ENCODE assay signal across 8 cellular contexts in genomic region chr10:10911471-10911921, GRCh38.
DNase-seq lines count a peak whose midpoint lies in the region; ATAC-seq, FAIRE-seq and TF ChIP-seq lines count a peak whose summit lies in the region.

No MANE protein-coding gene starts in this region.

- H2BK20ac ChIP-seq in H1 (ENCODE audit: low read length) = no peak overlapping the region

- H2BK5ac ChIP-seq in H1 (ENCODE audit: low read depth, low read length) (no peak overlapping the region), mesendoderm (ENCODE audit: low read length) (no peak overlapping the region)

- no peak overlapping the region for H3K14ac ChIP-seq in H1 (ENCODE audit: insufficient read length)

- H4K91ac ChIP-seq in H1 (replicated peaks; ENCODE audit: insufficient read length, low read length) = no peak overlapping the region

- peaks cover 0 to 4% (median 0%) of the 10 kb centered on the region in 4 experiments; a peak in 1 of 7 replicates for H3K4me1 ChIP-seq in H1 (replicated peaks in 1 of 4; ENCODE audit: control insufficient read depth in 3 of 4, insufficient read depth in 4 of 4, low read length in 3 of 4)
- H3K4me1 ChIP-seq in mesendoderm (ENCODE audit: control insufficient read depth, low read depth, low read length) = no peaks in the 10 kb centered on the region
- peaks cover 0 to 34% (median 21%) of the 10 kb centered on the region in 4 donors for H3K4me1 ChIP-seq in tibial artery

- no peak overlapping the region for H3K4me3 ChIP-seq in H1 (ENCODE audit: extremely low read depth in 1 of 4, insufficient read depth in 2 of 4, low read depth in 3 of 4, low read length in 4 of 4)
- H3K4me3 ChIP-seq in mesendoderm (ENCODE audit: low read length) = no peak overlapping the region
- H3K4me3 ChIP-seq in tibial artery = peak overlapping the region; percentile 35 to 39

- H3K23ac ChIP-seq in H1 (ENCODE audit: insufficient read length) (no peak overlapping the region), mesendoderm (ENCODE audit: low read length) (no peak overlapping the region)

- H3K9me3 ChIP-seq in H1 (ENCODE audit: insufficient read depth in 2 of 2, low read depth in 1 of 2, low read length in 1 of 2) (no peaks in the 10 kb centered on the region), tibial artery (no peaks in the 10 kb centered on the region)

- H3K79me1 ChIP-seq in H1 (ENCODE audit: low read depth, low read length) (no peaks in the 10 kb centered on the region), mesendoderm (ENCODE audit: low read length) (no peaks in the 10 kb centered on the region)

- POLR2A ChIA-PET in H1 (lab: Charles Lee; ENCODE audit: partially characterized antibody) = no interaction called here

- H2AFZ ChIP-seq in H1 (ENCODE audit: low read length) = peak overlapping the region; percentile 65

- H3K4me2 ChIP-seq in H1 (ENCODE audit: insufficient read depth in 1 of 2, low read depth in 2 of 2, low read length in 2 of 2) = no peak overlapping the region; a peak in 1 of 4 replicates
- no peak overlapping the region for H3K4me2 ChIP-seq in mesendoderm (ENCODE audit: low read length)

- TF ChIP-seq POLR2A in H1 (IDR thresholded peaks at IDR 0.05; ENCODE audit: control extremely low read depth in 1 of 2, low read depth in 2 of 2, low read length in 2 of 2) = no peak

- H2BK120ac ChIP-seq in H1 (replicated peaks; ENCODE audit: low read depth, low read length) (no peak overlapping the region), mesendoderm (ENCODE audit: low read depth, low read length) (no peak overlapping the region)

- H2AK5ac ChIP-seq in H1 (ENCODE audit: low read depth, low read length) = no peak overlapping the region
- no peak overlapping the region for H2AK5ac ChIP-seq in mesendoderm (ENCODE audit: low read length)

- H3K4ac ChIP-seq in H1 (replicated peaks; ENCODE audit: insufficient read length, low read depth, low read length) (no peak overlapping the region), mesendoderm (ENCODE audit: low read depth, low read length) (no peak overlapping the region)

- ATAC-seq in GM19035 (IDR thresholded peaks at IDR 0.05; ENCODE audit: unreplicated experiment) = no peak

- intact Hi-C loops in tibial artery (cut with DNase I; ENCODE audit: low total_unique reads) = no loop called here

- 66% methylated on average over 17 of the region's 17 CpGs; no CpG with 5 or more reads in 1 of the 2 experiments for WGBS in H1 (ENCODE audit: extremely low coverage in 1 of 2, insufficient coverage in 1 of 2, insufficient read length in 1 of 2, insufficient replicate concordance in 2 of 2, low coverage in 1 of 2, low lambda C conversion rate in 2 of 2, missing lambda C conversion rate in 1 of 2), 2 experiments
- no CpG with 5 or more reads among the region's 17 CpGs for WGBS in mesendoderm (ENCODE audit: extremely low coverage, insufficient coverage, low lambda C conversion rate)

- no peak overlapping the region for H3K27ac ChIP-seq in H1 (ENCODE audit: low read depth, low read length)
- no peak overlapping the region for H3K27ac ChIP-seq in mesendoderm (ENCODE audit: low read depth, low read length)
- peak overlapping the region; percentile 54 to 69 for H3K27ac ChIP-seq in tibial artery

- no peak overlapping the region for H3K18ac ChIP-seq in H1 (ENCODE audit: extremely low read depth, low read length)
- no peak overlapping the region for H3K18ac ChIP-seq in mesendoderm (ENCODE audit: low read length)

- TF ChIP-seq RAD21 in H1 (IDR thresholded peaks at IDR 0.05 in 1 of 2, conservative IDR thresholded peaks at IDR 0.05 in 1 of 2; ENCODE audit: low read depth in 2 of 2, low read length in 2 of 2) = no peak

- no peak overlapping the region for H2BK15ac ChIP-seq in H1 (ENCODE audit: low read length)
- no peak overlapping the region for H2BK15ac ChIP-seq in mesendoderm (replicated peaks; ENCODE audit: low read depth)

- H3K36me3 ChIP-seq in H1 (ENCODE audit: control insufficient read depth in 2 of 4, insufficient read depth in 4 of 4, low read length in 3 of 4) (no peaks in the 10 kb centered on the region), mesendoderm (ENCODE audit: control insufficient read depth, insufficient read depth, low read length) (no peaks in the 10 kb centered on the region), tibial artery (no peaks in the 10 kb centered on the region)

- no peaks in the 10 kb centered on the region for H3K27me3 ChIP-seq in H1 (replicated peaks in 1 of 4; ENCODE audit: control insufficient read depth in 3 of 4, extremely low read depth in 1 of 4, insufficient read depth in 3 of 4, low read length in 3 of 4)
- H3K27me3 ChIP-seq in mesendoderm (ENCODE audit: insufficient read depth, low read length, poor library complexity) = no peaks in the 10 kb centered on the region
- H3K27me3 ChIP-seq in tibial artery = no peaks in the 10 kb centered on the region

- H3K23me2 ChIP-seq in H1 (ENCODE audit: low read depth, low read length) = no peaks in the 10 kb centered on the region

- CTCF ChIA-PET in H1 (lab: Charles Lee; ENCODE audit: partially characterized antibody) = no interaction called here

- no peaks in the 10 kb centered on the region for H4K20me1 ChIP-seq in H1 (replicated peaks in 1 of 2; ENCODE audit: control insufficient read depth in 1 of 2, insufficient read depth in 2 of 2, low read length in 2 of 2)

- H4K5ac ChIP-seq in H1 (ENCODE audit: insufficient read length, low read depth, low read length) (no peak overlapping the region), mesendoderm (ENCODE audit: low read length) (no peak overlapping the region)

- TF ChIP-seq EP300 in H1 (IDR thresholded peaks at IDR 0.05; ENCODE audit: borderline replicate concordance in 1 of 2, low read depth in 2 of 2, low read length in 2 of 2) = no peak

- DNase-seq in M059J (ENCODE audit: low read depth) = peak; percentile 62
- DNase-seq in H1 (ENCODE audit: low read depth in 1 of 2, low spot score in 2 of 2) = peak in 1 of 2 experiments; percentile 17
- DNase-seq in mesendoderm = peak; percentile 80
- DNase-seq in tibial artery = peak; percentile 77 to 84
- DNase-seq in activated T-cell treated with anti-CD3 and anti-CD28 coated beads, Interleukin-2, amount 50 U/mL, for 1 hour = no peak
- DNase-seq in NCI-H187 treated with DMSO at 0.1 percent for 48 hours (lab: John Stamatoyannopoulos, UW) = no peak
- no peak for DNase-seq in 8988T

- TF ChIP-seq CTCF in H1 (IDR thresholded peaks at IDR 0.05; ENCODE audit: control extremely low read depth in 1 of 3, insufficient read depth in 1 of 3, low read depth in 1 of 3, low read length in 3 of 3) (no peak), tibial artery (IDR thresholded peaks at IDR 0.05) (no peak)

- no peak overlapping the region for H2BK12ac ChIP-seq in H1 (ENCODE audit: low read depth, low read length)

- H4K8ac ChIP-seq in H1 (ENCODE audit: extremely low read depth, insufficient read depth, low read length) (no peak overlapping the region), mesendoderm (ENCODE audit: low read depth, low read length) (no peak overlapping the region)

- no peak for FAIRE-seq in H1 (lab: Jason Lieb, UNC)

- no peak overlapping the region for H3K56ac ChIP-seq in H1 (replicated peaks; ENCODE audit: insufficient read length, low read depth, low read length)
- no peak overlapping the region for H3K56ac ChIP-seq in mesendoderm (ENCODE audit: low read length)

- H3K79me2 ChIP-seq in H1 (ENCODE audit: control insufficient read depth in 1 of 2, insufficient read depth in 2 of 2, low read length in 2 of 2) = no peaks in the 10 kb centered on the region
- H3K79me2 ChIP-seq in mesendoderm (ENCODE audit: control insufficient read depth, insufficient read depth, low read length) = no peaks in the 10 kb centered on the region

- H3K9ac ChIP-seq in H1 (replicated peaks in 1 of 4; ENCODE audit: extremely low read depth in 1 of 4, low read depth in 3 of 4, low read length in 3 of 4) (no peak overlapping the region), mesendoderm (ENCODE audit: low read length) (no peak overlapping the region)

TF ChIP-seq in H1, 55 proteins besides CTCF, POLR2A, EP300 and RAD21:
- TF ChIP-seq RXRA (IDR thresholded peaks at IDR 0.05; ENCODE audit: insufficient read depth, low read depth, low read length) (no peak), TEAD4 (IDR thresholded peaks at IDR 0.05; ENCODE audit: low read depth, low read length) (0 out of 2 replicates have a peak, but pooled peaks have one; percentile 12)

Comparison
In these comparisons a context has a peak if more than half of its experiments do, and no peak if none do; other contexts are left out.
1. DNase-seq: peak in M059J (single experiment), mesendoderm (single experiment) and tibial artery (2 of 2); none in activated T-cell treated with anti-CD3 and anti-CD28 coated beads, Interleukin-2, amount 50 U/mL, for 1 hour (single experiment), NCI-H187 treated with DMSO at 0.1 percent for 48 hours (single experiment) and 8988T (single experiment).
2. H3K27ac ChIP-seq: peak in tibial artery (2 of 2); none in H1 (single experiment) and mesendoderm (single experiment).
3. H3K4me3 ChIP-seq: peak in tibial artery (2 of 2); none in H1 (0 of 4) and mesendoderm (single experiment).